1 cellular context compared by ENCODE assay signal in genomic region chr11:1862588-1863351, GRCh38.
TF ChIP-seq lines count a peak whose summit lies in the region.

No MANE protein-coding gene starts in this region.

TF ChIP-seq in GM23338, 12 proteins besides CTCF, POLR2A, EP300 and RAD21 (continued from another document):
- TF ChIP-seq REST (IDR thresholded peaks at IDR 0.05; ENCODE audit: unreplicated experiment), result no peak
